In the genomic region with DNA sequence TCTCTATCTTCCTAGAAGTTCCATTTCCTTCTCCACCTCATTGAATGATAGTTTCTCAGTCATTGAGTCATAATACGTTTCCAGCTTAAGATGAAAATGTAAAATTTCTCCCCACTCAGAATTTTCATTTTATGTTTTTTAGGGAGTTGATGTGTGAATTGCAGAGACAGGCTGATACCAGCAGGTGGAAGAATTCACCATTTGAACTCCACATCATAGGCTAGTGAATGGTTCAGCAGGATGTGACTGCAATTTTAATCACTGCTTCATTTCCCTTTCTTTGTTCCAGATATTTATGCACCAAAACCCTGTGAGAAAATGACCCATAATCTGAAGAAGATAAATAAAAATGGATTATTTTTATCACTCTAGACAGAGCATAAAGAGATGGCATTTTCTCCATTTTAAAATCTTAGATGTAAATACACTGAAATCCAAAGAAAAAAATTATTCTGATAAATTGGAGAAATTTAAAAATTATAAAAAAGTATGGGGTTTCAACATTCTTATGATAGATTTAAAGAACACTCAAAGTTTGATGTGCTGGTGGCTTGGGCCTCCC, we compare ENCODE assay signal across 8 cellular contexts. TPM values are rescaled to one million over a fixed set of nuclear protein-coding genes. Genes with fewer than 3 reads are reported as not detected.
DNase-seq lines count a peak whose midpoint lies in the region; ATAC-seq lines count a peak whose summit lies in the region.

No MANE protein-coding gene starts in this region.

- DNase-seq in SIG-M5 treated with dmso at 0.1 percent for 504 hours (lab: John Stamatoyannopoulos, UW; ENCODE audit: unreplicated experiment) = peak; percentile 66
- DNase-seq in SIG-M5 (lab: John Stamatoyannopoulos, UW) = no peak
- DNase-seq in NAMALWA (ENCODE audit: low spot score) = peak; percentile 36
- no peak for DNase-seq in activated naive CD8-positive, alpha-beta T cell treated with anti-CD3 and anti-CD28 coated beads, Interleukin-2, amount 50 U/mL, for 24 hours
- no peak for DNase-seq in left ventricle myocardium superior

- no peak overlapping the region for H3K4me3 ChIP-seq in skeletal muscle tissue (ENCODE audit: low read length in 3 of 3)

- no peaks in the 10 kb centered on the region for H3K9me3 Mint-ChIP-seq in activated naive CD8-positive, alpha-beta T cell treated with anti-CD3 and anti-CD28 coated beads, Interleukin-2, amount 50 U/mL, for 24 hours

- H3K9ac ChIP-seq in skeletal muscle tissue (ENCODE audit: low read depth in 1 of 3, low read length in 3 of 3) = no peak overlapping the region

- intact Hi-C loops in left ventricle myocardium superior (cut with micrococcal nuclease) = loop anchor here (5.0 to 10.0 kb wide), 2 partner anchors 267 to 820 kb away; no protein-coding TSS in a partner anchor

- no peaks in the 10 kb centered on the region for H3K36me3 Mint-ChIP-seq in activated naive CD8-positive, alpha-beta T cell treated with anti-CD3 and anti-CD28 coated beads, Interleukin-2, amount 50 U/mL, for 24 hours (ENCODE audit: low read depth)

- no peak overlapping the region for H3K27ac Mint-ChIP-seq in activated naive CD8-positive, alpha-beta T cell treated with anti-CD3 and anti-CD28 coated beads, Interleukin-2, amount 50 U/mL, for 24 hours

- peaks cover 2% of the 10 kb centered on the region for H3K27me3 Mint-ChIP-seq in activated naive CD8-positive, alpha-beta T cell treated with anti-CD3 and anti-CD28 coated beads, Interleukin-2, amount 50 U/mL, for 24 hours

- H3K9me3 ChIP-seq in skeletal muscle tissue (ENCODE audit: control insufficient read depth in 3 of 3, low read length in 3 of 3) = no peaks in the 10 kb centered on the region

- H3K4me1 ChIP-seq in skeletal muscle tissue (ENCODE audit: control insufficient read depth in 3 of 3, insufficient read depth in 3 of 3, low read length in 3 of 3) = peaks cover 0 to 5% (median 3%) of the 10 kb centered on the region in 3 donors

- no peaks in the 10 kb centered on the region for H3K27me3 ChIP-seq in skeletal muscle tissue (ENCODE audit: control insufficient read depth in 3 of 3, insufficient read depth in 3 of 3, low read length in 3 of 3)

- H3K27ac ChIP-seq in skeletal muscle tissue (ENCODE audit: low read depth, low read length) = peak overlapping the region; percentile 32

- ATAC-seq in activated naive CD8-positive, alpha-beta T cell treated with anti-CD3 and anti-CD28 coated beads, Interleukin-2, amount 50 U/mL, for 24 hours = peak; percentile 49
- ATAC-seq in left ventricle myocardium superior = peak; percentile 75
- no peak for ATAC-seq in HG03565 (IDR thresholded peaks at IDR 0.05; ENCODE audit: unreplicated experiment)
- no peak for ATAC-seq in activated CD4-positive, CD25-positive, alpha-beta regulatory T cell treated with anti-CD3 and anti-CD28 coated beads, Interleukin-2, amount 50 U/mL, for 24 hours

- no peak overlapping the region for H3K4me3 Mint-ChIP-seq in activated naive CD8-positive, alpha-beta T cell treated with anti-CD3 and anti-CD28 coated beads, Interleukin-2, amount 50 U/mL, for 24 hours

- peaks cover 7% of the 10 kb centered on the region for H3K4me1 Mint-ChIP-seq in activated naive CD8-positive, alpha-beta T cell treated with anti-CD3 and anti-CD28 coated beads, Interleukin-2, amount 50 U/mL, for 24 hours

- no peaks in the 10 kb centered on the region for H3K36me3 ChIP-seq in skeletal muscle tissue (ENCODE audit: control insufficient read depth in 3 of 3, insufficient read depth in 3 of 3, low read length in 3 of 3)

RNA-seq across cellular contexts. Expression of a gene that starts 10.6 kb away (rescaled TPM):
- total RNA-seq in left ventricle myocardium superior (6.6 TPM), skeletal muscle tissue (32.9 TPM)

Comparison
In these comparisons a context has a peak if more than half of its experiments do, and no peak if none do; other contexts are left out.
1. DNase-seq: peak in SIG-M5 treated with dmso at 0.1 percent for 504 hours (single experiment) and NAMALWA (single experiment); none in SIG-M5 (single experiment), activated naive CD8-positive, alpha-beta T cell treated with anti-CD3 and anti-CD28 coated beads, Interleukin-2, amount 50 U/mL, for 24 hours (single experiment) and left ventricle myocardium superior (single experiment).
2. ATAC-seq: peak in activated naive CD8-positive, alpha-beta T cell treated with anti-CD3 and anti-CD28 coated beads, Interleukin-2, amount 50 U/mL, for 24 hours (single experiment) and left ventricle myocardium superior (single experiment); none in HG03565 (single experiment) and activated CD4-positive, CD25-positive, alpha-beta regulatory T cell treated with anti-CD3 and anti-CD28 coated beads, Interleukin-2, amount 50 U/mL, for 24 hours (0 of 2).